Comparison of ENCODE assay signal across 1 cellular context in genomic region chr16:11255737-11256656, GRCh38.
TF ChIP-seq lines count a peak whose summit lies in the region.

Gene SOCS1 (minus strand): TSS chr16:11256204. CDS start chr16:11255478, 726 bp downstream.

TF ChIP-seq in K562, 482 proteins besides CTCF, POLR2A, EP300 and RAD21 (continued from another document):
- TF ChIP-seq, protein P1, sequence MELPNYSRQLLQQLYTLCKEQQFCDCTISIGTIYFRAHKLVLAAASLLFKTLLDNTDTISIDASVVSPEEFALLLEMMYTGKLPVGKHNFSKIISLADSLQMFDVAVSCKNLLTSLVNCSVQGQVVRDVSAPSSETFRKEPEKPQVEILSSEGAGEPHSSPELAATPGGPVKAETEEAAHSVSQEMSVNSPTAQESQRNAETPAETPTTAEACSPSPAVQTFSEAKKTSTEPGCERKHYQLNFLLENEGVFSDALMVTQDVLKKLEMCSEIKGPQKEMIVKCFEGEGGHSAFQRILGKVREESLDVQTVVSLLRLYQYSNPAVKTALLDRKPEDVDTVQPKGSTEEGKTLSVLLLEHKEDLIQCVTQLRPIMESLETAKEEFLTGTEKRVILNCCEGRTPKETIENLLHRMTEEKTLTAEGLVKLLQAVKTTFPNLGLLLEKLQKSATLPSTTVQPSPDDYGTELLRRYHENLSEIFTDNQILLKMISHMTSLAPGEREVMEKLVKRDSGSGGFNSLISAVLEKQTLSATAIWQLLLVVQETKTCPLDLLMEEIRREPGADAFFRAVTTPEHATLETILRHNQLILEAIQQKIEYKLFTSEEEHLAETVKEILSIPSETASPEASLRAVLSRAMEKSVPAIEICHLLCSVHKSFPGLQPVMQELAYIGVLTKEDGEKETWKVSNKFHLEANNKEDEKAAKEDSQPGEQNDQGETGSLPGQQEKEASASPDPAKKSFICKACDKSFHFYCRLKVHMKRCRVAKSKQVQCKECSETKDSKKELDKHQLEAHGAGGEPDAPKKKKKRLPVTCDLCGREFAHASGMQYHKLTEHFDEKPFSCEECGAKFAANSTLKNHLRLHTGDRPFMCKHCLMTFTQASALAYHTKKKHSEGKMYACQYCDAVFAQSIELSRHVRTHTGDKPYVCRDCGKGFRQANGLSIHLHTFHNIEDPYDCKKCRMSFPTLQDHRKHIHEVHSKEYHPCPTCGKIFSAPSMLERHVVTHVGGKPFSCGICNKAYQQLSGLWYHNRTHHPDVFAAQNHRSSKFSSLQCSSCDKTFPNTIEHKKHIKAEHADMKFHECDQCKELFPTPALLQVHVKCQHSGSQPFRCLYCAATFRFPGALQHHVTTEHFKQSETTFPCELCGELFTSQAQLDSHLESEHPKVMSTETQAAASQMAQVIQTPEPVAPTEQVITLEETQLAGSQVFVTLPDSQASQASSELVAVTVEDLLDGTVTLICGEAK (IDR thresholded peaks at IDR 0.05), result peak; percentile 55; the same call in 1 of the 2 replicates
- TF ChIP-seq, protein P1 (CRISPR knock-in tag; IDR thresholded peaks at IDR 0.05), result no peak
- TF ChIP-seq ZNF76 (CRISPR knock-in tag; IDR thresholded peaks at IDR 0.05; ENCODE audit: borderline replicate concordance) (no peak), KDM4B (IDR thresholded peaks at IDR 0.05; ENCODE audit: borderline replicate concordance in 2 of 2, low read depth in 1 of 2) (0 out of 4 replicates have a peak, but pooled peaks of 1 of the 2 experiments have one; percentile 36), NCOR1 (IDR thresholded peaks at IDR 0.05) (peak; percentile 47; the same call in 1 of the 2 replicates), FOXP1 (CRISPR knock-in tag; IDR thresholded peaks at IDR 0.05) (peak; percentile 32; the same call in 1 of the 2 replicates), EWSR1 (IDR thresholded peaks at IDR 0.05; ENCODE audit: borderline replicate concordance, low read depth, partially characterized antibody) (no peak), SIN3B (IDR thresholded peaks at IDR 0.05; ENCODE audit: low read depth) (peak; percentile 74), GTF2F1 (IDR thresholded peaks at IDR 0.05; ENCODE audit: low read depth, low read length) (0 out of 2 replicates have a peak, but pooled peaks have one; percentile 28), XRCC3 (IDR thresholded peaks at IDR 0.05) (no peak), FIP1L1 (IDR thresholded peaks at IDR 0.05; ENCODE audit: low read depth, low read length, poor library complexity, severe bottlenecking) (peak; percentile 71), ID3 (CRISPR knock-in tag; IDR thresholded peaks at IDR 0.05) (no peak), ID3 (tag; IDR thresholded peaks at IDR 0.05) (peak; percentile 41; the same call in 1 of the 2 replicates), SMARCA4 (IDR thresholded peaks at IDR 0.05) (0 out of 2 replicates have a peak, but pooled peaks have one; percentile 23), ZNF263 (CRISPR knock-in tag; IDR thresholded peaks at IDR 0.05; ENCODE audit: borderline replicate concordance) (no peak; the same call in 1 of the 2 replicates), HDAC8 (tag; IDR thresholded peaks at IDR 0.05) (no peak), THAP7 (CRISPR knock-in tag; IDR thresholded peaks at IDR 0.05) (0 out of 2 replicates have a peak, but pooled peaks have one; percentile 46)
- TF ChIP-seq, protein P2, sequence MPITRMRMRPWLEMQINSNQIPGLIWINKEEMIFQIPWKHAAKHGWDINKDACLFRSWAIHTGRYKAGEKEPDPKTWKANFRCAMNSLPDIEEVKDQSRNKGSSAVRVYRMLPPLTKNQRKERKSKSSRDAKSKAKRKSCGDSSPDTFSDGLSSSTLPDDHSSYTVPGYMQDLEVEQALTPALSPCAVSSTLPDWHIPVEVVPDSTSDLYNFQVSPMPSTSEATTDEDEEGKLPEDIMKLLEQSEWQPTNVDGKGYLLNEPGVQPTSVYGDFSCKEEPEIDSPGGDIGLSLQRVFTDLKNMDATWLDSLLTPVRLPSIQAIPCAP (CRISPR knock-in tag; IDR thresholded peaks at IDR 0.05; ENCODE audit: borderline replicate concordance), result no peak
- TF ChIP-seq, protein P3, sequence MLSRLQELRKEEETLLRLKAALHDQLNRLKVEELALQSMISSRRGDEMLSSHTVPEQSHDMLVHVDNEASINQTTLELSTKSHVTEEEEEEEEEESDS (CRISPR knock-in tag; IDR thresholded peaks at IDR 0.05), result no peak
